16 cellular contexts compared by ENCODE assay signal in genomic region chr13:50403311-50403710, GRCh38.
A peak's percentile ranks its signal among the peaks of the same experiment; 100 is the strongest.
DNase-seq lines count a peak whose midpoint lies in the region; ATAC-seq and TF ChIP-seq lines count a peak whose summit lies in the region.
"Had no signal": no experiment of that assay in that cellular context is flagged by ENCODE, and none has a peak within 500 bp of the region (broad histone marks: within the 10 kb centered on the region; RNA-seq: fewer than 3 reads in every experiment).

No MANE protein-coding gene starts in this region.

- H3K36me3 Mint-ChIP-seq in glutamatergic neuron (ENCODE audit: unreplicated experiment) = peaks cover 6% of the 10 kb centered on the region

- peaks cover 8% of the 10 kb centered on the region for H3K9me3 Mint-ChIP-seq in glutamatergic neuron (ENCODE audit: unreplicated experiment)

- peaks cover 18% of the 10 kb centered on the region for H3K4me1 Mint-ChIP-seq in glutamatergic neuron (ENCODE audit: low read depth, unreplicated experiment)
- H3K4me1 Mint-ChIP-seq: activated CD4-positive, alpha-beta T cell treated with anti-CD3 and anti-CD28 coated beads, Interleukin-2, amount 10 ng/mL, durations not matched to agents 24 days and 14 days had no signal

- no peaks in the 10 kb centered on the region for H3K27me3 ChIP-seq in lower lobe of right lung (ENCODE audit: low read depth)
- H3K27me3 ChIP-seq: BLaER1 had no signal

- no peak for TF ChIP-seq CTCF in LNCaP clone FGC (IDR thresholded peaks at IDR 0.05; ENCODE audit: control insufficient read depth, extremely low read depth, insufficient read depth)
- no peak for TF ChIP-seq CTCF in lower lobe of right lung (IDR thresholded peaks at IDR 0.05)
- no peak for TF ChIP-seq CTCF in glutamatergic neuron (IDR thresholded peaks at IDR 0.05; ENCODE audit: partially characterized antibody, unreplicated experiment)

- H3K27me3 Mint-ChIP-seq in glutamatergic neuron (ENCODE audit: unreplicated experiment) = no peaks in the 10 kb centered on the region

- DNase-seq in DMS79 (lab: John Stamatoyannopoulos, UW) (peak; percentile 8), LNCaP clone FGC (ENCODE audit: low read depth) (peak; percentile 70), NCI-H510A (lab: John Stamatoyannopoulos, UW) (peak; percentile 80), lower lobe of right lung (no peak), glutamatergic neuron (no peak)
- DNase-seq: activated CD4-positive, alpha-beta T cell treated with anti-CD3 and anti-CD28 coated beads, Interleukin-2, amount 10 ng/mL, durations not matched to agents 24 days and 14 days; activated naive CD4-positive, alpha-beta T cell treated with anti-CD3 and anti-CD28 coated beads, Interleukin-2, amount 50 U/mL, for 16 hours; activated T-cell treated with anti-CD3 and anti-CD28 coated beads for 4 hours; EL; kidney; occipital lobe; stimulated activated CD4-positive, alpha-beta T cell treated with anti-CD3 and anti-CD28 coated beads, Interleukin-4, amount 100 ng/mL, for 4 hours had no signal

- intact Hi-C loops in lower lobe of right lung (cut with DNase I) = no loop called here

- ATAC-seq in lower lobe of right lung = peak; percentile 70 to 78
- ATAC-seq in HG03354 (IDR thresholded peaks at IDR 0.05; ENCODE audit: poor library complexity, severe bottlenecking, unreplicated experiment) = no peak
- ATAC-seq in GM19463 (IDR thresholded peaks at IDR 0.05; ENCODE audit: unreplicated experiment) = no peak

- no peak overlapping the region for H3K4me3 Mint-ChIP-seq in glutamatergic neuron (ENCODE audit: unreplicated experiment)
- H3K4me3 Mint-ChIP-seq: activated CD4-positive, alpha-beta T cell treated with anti-CD3 and anti-CD28 coated beads, Interleukin-2, amount 10 ng/mL, durations not matched to agents 24 days and 14 days had no signal

- no peak overlapping the region for H3K27ac Mint-ChIP-seq in glutamatergic neuron (ENCODE audit: unreplicated experiment)
- H3K27ac Mint-ChIP-seq: activated CD4-positive, alpha-beta T cell treated with anti-CD3 and anti-CD28 coated beads, Interleukin-2, amount 10 ng/mL, durations not matched to agents 24 days and 14 days had no signal

- no peaks in the 10 kb centered on the region for H3K9me3 ChIP-seq in lower lobe of right lung
- H3K9me3 ChIP-seq: BLaER1, thoracic aorta had no signal

- no peaks in the 10 kb centered on the region for H3K4me1 ChIP-seq in lower lobe of right lung

- H3K4me3 ChIP-seq in LNCaP clone FGC (ENCODE audit: low read depth, low read length) (no peak overlapping the region), lower lobe of right lung (no peak overlapping the region)
- H3K4me3 ChIP-seq: BLaER1, thoracic aorta had no signal

- H3K27ac ChIP-seq in lower lobe of right lung = no peak overlapping the region
- H3K27ac ChIP-seq: BLaER1, thoracic aorta had no signal

- H3K36me3 ChIP-seq in lower lobe of right lung = no peaks in the 10 kb centered on the region
- H3K36me3 ChIP-seq: BLaER1, thoracic aorta had no signal

Comparison
In these comparisons a context has a peak if more than half of its experiments do, and no peak if none do; other contexts are left out.
1. DNase-seq: peak in DMS79 (single experiment), LNCaP clone FGC (single experiment) and NCI-H510A (single experiment); none in lower lobe of right lung (single experiment) and glutamatergic neuron (single experiment).
2. ATAC-seq: peak in lower lobe of right lung (2 of 2); none in HG03354 (single experiment) and GM19463 (single experiment).